Comparison of ENCODE assay signal across 6 cellular contexts in genomic region chr1:26333312-26333711, GRCh38. TPM values are rescaled to one million over a fixed set of nuclear protein-coding genes. Genes with fewer than 3 reads are reported as not detected.
"Had no signal": no experiment of that assay in that cellular context is flagged by ENCODE, and none has a peak within 500 bp of the region (broad histone marks: within the 10 kb centered on the region; RNA-seq: fewer than 3 reads in every experiment).

No MANE protein-coding gene starts in this region.

RNA-seq across cellular contexts. Expression of gene CD52, which starts 15.6 kb away (rescaled TPM):
- total RNA-seq: GM23248, HepG2, HFFc6, HT1080 had no signal

RNA-seq across cellular contexts. Expression of gene CRYBG2, which starts 20.6 kb away (rescaled TPM):
- total RNA-seq: GM23248, H4, HFFc6 had no signal

RNA-seq across cellular contexts. Expression of gene ZNF683, which starts 39.2 kb away (rescaled TPM):
- total RNA-seq: GM23248, H4, H7, HepG2, HFFc6, HT1080 had no signal
